In genomic region chr14:77045570-77045890, GRCh38 we compare ENCODE assay signal across 10 cellular contexts. TPM values are rescaled to one million over a fixed set of nuclear protein-coding genes. Genes with fewer than 3 reads are reported as not detected.
DNase-seq lines count a peak whose midpoint lies in the region; ATAC-seq, FAIRE-seq and TF ChIP-seq lines count a peak whose summit lies in the region.
"Had no signal": no experiment of that assay in that cellular context is flagged by ENCODE, and none has a peak within 500 bp of the region (broad histone marks: within the 10 kb centered on the region; RNA-seq: fewer than 3 reads in every experiment).

No MANE protein-coding gene starts in this region.

- H2AK5ac ChIP-seq in H1 (ENCODE audit: low read depth, low read length), result no peak overlapping the region

- H3K4me2 ChIP-seq in H1 (ENCODE audit: insufficient read depth in 1 of 2, low read depth in 2 of 2, low read length in 2 of 2) (no peak overlapping the region), Karpas-422 (ENCODE audit: low read depth, low read length, poor library complexity, severe bottlenecking) (no peak overlapping the region)

- DNase-seq in MG63 (peak; percentile 70), H1 (ENCODE audit: low read depth in 1 of 2, low spot score in 2 of 2) (no peak), mucosa of descending colon (peak in 2 of 3 donors; percentile 61 to 71), thyroid gland (peak; percentile 83 to 86), Karpas-422 (no peak)
- no peak for DNase-seq in activated T-cell treated with anti-CD3 and anti-CD28 coated beads, Interleukin-2, amount 50 U/mL, for 48 hours
- DNase-seq: NCI-H526 had no signal

- no peaks in the 10 kb centered on the region for H3K79me1 ChIP-seq in H1 (ENCODE audit: low read depth, low read length)

- H3K9me2 ChIP-seq in Karpas-422 (replicated peaks; ENCODE audit: insufficient read depth, low read length), result no peaks in the 10 kb centered on the region

- H3K27ac ChIP-seq in H1 (ENCODE audit: low read depth, low read length) (no peak overlapping the region), thyroid gland (peak overlapping the region; percentile 86 to 100 (median 97)), Karpas-422 (ENCODE audit: low read length) (no peak overlapping the region)

- H4K20me1 ChIP-seq in H1 (replicated peaks in 1 of 2; ENCODE audit: control insufficient read depth in 1 of 2, insufficient read depth in 2 of 2, low read length in 2 of 2), result no peaks in the 10 kb centered on the region
- H4K20me1 ChIP-seq in Karpas-422 (ENCODE audit: insufficient read depth, low read depth, low read length), result no peaks in the 10 kb centered on the region

- no peaks in the 10 kb centered on the region for H3K27me3 ChIP-seq in MG63
- no peaks in the 10 kb centered on the region for H3K27me3 ChIP-seq in H1 (replicated peaks in 1 of 4; ENCODE audit: control insufficient read depth in 3 of 4, extremely low read depth in 1 of 4, insufficient read depth in 3 of 4, low read length in 3 of 4)
- no peaks in the 10 kb centered on the region for H3K27me3 ChIP-seq in thyroid gland
- no peaks in the 10 kb centered on the region for H3K27me3 ChIP-seq in Karpas-422 (ENCODE audit: low read length)

- H4K5ac ChIP-seq in H1 (ENCODE audit: insufficient read length, low read depth, low read length), result peak overlapping the region; percentile 56

- POLR2A ChIA-PET in H1 (lab: Charles Lee; ENCODE audit: partially characterized antibody), result interaction anchor here (0.8 to 2.5 kb wide), 6 partner anchors 8 to 84 kb away, joined by 3 to 10 read pairs (median 5); no protein-coding TSS in a partner anchor

- H4K8ac ChIP-seq in H1 (ENCODE audit: extremely low read depth, insufficient read depth, low read length), result no peak overlapping the region

- WGBS in H1 (ENCODE audit: extremely low coverage in 1 of 2, insufficient coverage in 1 of 2, insufficient read length in 1 of 2, insufficient replicate concordance in 2 of 2, low coverage in 1 of 2, low lambda C conversion rate in 2 of 2, missing lambda C conversion rate in 1 of 2), 2 experiments, result 95% methylated on average over 3 of the region's 3 CpGs; no CpG with 5 or more reads in 1 of the 2 experiments
- 22 to 26% methylated on average over 3 of the region's 3 CpGs for WGBS in thyroid gland, 2 donors

- no peak overlapping the region for H3K56ac ChIP-seq in H1 (replicated peaks; ENCODE audit: insufficient read length, low read depth, low read length)

- intact Hi-C loops in mucosa of descending colon (cut with DNase I, micrococcal nuclease) (loop anchor here in 1 of 2 donors (10.0 kb wide), 1 partner anchor 101 kb away; no protein-coding TSS in a partner anchor), thyroid gland (cut with DNase I) (no loop called here)

- no peak overlapping the region for H3K4me3 ChIP-seq in MG63
- no peak overlapping the region for H3K4me3 ChIP-seq in H1 (ENCODE audit: extremely low read depth in 1 of 4, insufficient read depth in 2 of 4, low read depth in 3 of 4, low read length in 4 of 4)
- no peak overlapping the region for H3K4me3 ChIP-seq in mucosa of descending colon
- H3K4me3 ChIP-seq in thyroid gland (replicated peaks in 1 of 3), result no peak overlapping the region
- no peak overlapping the region for H3K4me3 ChIP-seq in Karpas-422 (ENCODE audit: low read length)

- TF ChIP-seq CTCF in H1 (IDR thresholded peaks at IDR 0.05; ENCODE audit: control extremely low read depth in 1 of 3, insufficient read depth in 1 of 3, low read depth in 1 of 3, low read length in 3 of 3) (no peak), mucosa of descending colon (IDR thresholded peaks at IDR 0.05) (no peak), thyroid gland (IDR thresholded peaks at IDR 0.05) (no peak)

- H2BK20ac ChIP-seq in H1 (ENCODE audit: low read length), result no peak overlapping the region

- no peak for TF ChIP-seq EP300 in H1 (IDR thresholded peaks at IDR 0.05; ENCODE audit: borderline replicate concordance in 1 of 2, low read depth in 2 of 2, low read length in 2 of 2)

- H2BK12ac ChIP-seq in H1 (ENCODE audit: low read depth, low read length), result no peak overlapping the region

- TF ChIP-seq POLR2A in H1 (IDR thresholded peaks at IDR 0.05; ENCODE audit: control extremely low read depth in 1 of 2, low read depth in 2 of 2, low read length in 2 of 2) (no peak), thyroid gland (IDR thresholded peaks at IDR 0.05) (peak in 1 of 2 donors; percentile 31)

- peak overlapping the region; percentile 62; the same call in 1 of the 2 replicates for H3K18ac ChIP-seq in H1 (ENCODE audit: extremely low read depth, low read length)

- H3K9ac ChIP-seq in H1 (replicated peaks in 1 of 4; ENCODE audit: extremely low read depth in 1 of 4, low read depth in 3 of 4, low read length in 3 of 4) (no peak overlapping the region), Karpas-422 (ENCODE audit: low read length) (no peak overlapping the region)

- no peak for TF ChIP-seq RAD21 in H1 (IDR thresholded peaks at IDR 0.05 in 1 of 2, conservative IDR thresholded peaks at IDR 0.05 in 1 of 2; ENCODE audit: low read depth in 2 of 2, low read length in 2 of 2)

- H2AFZ ChIP-seq in H1 (ENCODE audit: low read length), result no peak overlapping the region
- no peak overlapping the region for H2AFZ ChIP-seq in Karpas-422 (ENCODE audit: low read length)

- no peak overlapping the region for H3K4ac ChIP-seq in H1 (replicated peaks; ENCODE audit: insufficient read length, low read depth, low read length)

- H2BK15ac ChIP-seq in H1 (ENCODE audit: low read length), result no peak overlapping the region

- no peak overlapping the region for H3K23ac ChIP-seq in H1 (ENCODE audit: insufficient read length)

- peak; percentile 67 for ATAC-seq in mucosa of descending colon
- no peak for ATAC-seq in GM21423 (IDR thresholded peaks at IDR 0.05; ENCODE audit: unreplicated experiment)
- ATAC-seq in GM19023 (IDR thresholded peaks at IDR 0.05; ENCODE audit: unreplicated experiment), result no peak
- ATAC-seq: natural killer cell treated with Interleukin-12 subunit alpha and Interleukin-12 subunit beta and Interleukin-15 and Interleukin-18, amount 100 ng/mL, for 72 hours had no signal

- H3K23me2 ChIP-seq in H1 (ENCODE audit: low read depth, low read length), result peaks cover under 1% of the 10 kb centered on the region; the same call in 1 of the 2 replicates

- H2BK120ac ChIP-seq in H1 (replicated peaks; ENCODE audit: low read depth, low read length), result no peak overlapping the region

- no peaks in the 10 kb centered on the region for H3K79me2 ChIP-seq in H1 (ENCODE audit: control insufficient read depth in 1 of 2, insufficient read depth in 2 of 2, low read length in 2 of 2)
- no peaks in the 10 kb centered on the region for H3K79me2 ChIP-seq in Karpas-422 (ENCODE audit: low read length)

- no peak overlapping the region for H3K14ac ChIP-seq in H1 (ENCODE audit: insufficient read length)

- H4K91ac ChIP-seq in H1 (replicated peaks; ENCODE audit: insufficient read length, low read length), result no peak overlapping the region

- H3K4me1 ChIP-seq in H1 (replicated peaks in 1 of 4; ENCODE audit: control insufficient read depth in 3 of 4, insufficient read depth in 4 of 4, low read length in 3 of 4), result peaks cover 13 to 40% (median 24%) of the 10 kb centered on the region in 4 experiments; a peak in 6 of 7 replicates
- H3K4me1 ChIP-seq in mucosa of descending colon (ENCODE audit: low read depth), result peaks cover 51% of the 10 kb centered on the region
- H3K4me1 ChIP-seq in thyroid gland, result peaks cover 59 to 61% of the 10 kb centered on the region in 2 donors
- peaks cover 32% of the 10 kb centered on the region for H3K4me1 ChIP-seq in Karpas-422 (ENCODE audit: low read length)

- CTCF ChIA-PET in H1 (lab: Charles Lee; ENCODE audit: partially characterized antibody), result interaction anchor here (0.7 to 15.7 kb wide), 13 partner anchors 8 to 173 kb away, joined by 3 to 241 read pairs (median 12); no protein-coding TSS in a partner anchor

- H2BK5ac ChIP-seq in H1 (ENCODE audit: low read depth, low read length), result no peak overlapping the region

- H3K9me3 ChIP-seq in MG63 (no peaks in the 10 kb centered on the region), H1 (ENCODE audit: insufficient read depth in 2 of 2, low read depth in 1 of 2, low read length in 1 of 2) (no peaks in the 10 kb centered on the region), mucosa of descending colon (no peaks in the 10 kb centered on the region), thyroid gland (no peaks in the 10 kb centered on the region), Karpas-422 (ENCODE audit: low read length) (no peaks in the 10 kb centered on the region)

- no peak for FAIRE-seq in H1 (lab: Jason Lieb, UNC)

- no peaks in the 10 kb centered on the region for H3K36me3 ChIP-seq in MG63
- no peaks in the 10 kb centered on the region for H3K36me3 ChIP-seq in H1 (ENCODE audit: control insufficient read depth in 2 of 4, insufficient read depth in 4 of 4, low read length in 3 of 4)
- H3K36me3 ChIP-seq in mucosa of descending colon (ENCODE audit: low read depth), result no peaks in the 10 kb centered on the region
- H3K36me3 ChIP-seq in thyroid gland, result no peaks in the 10 kb centered on the region
- no peaks in the 10 kb centered on the region for H3K36me3 ChIP-seq in Karpas-422 (ENCODE audit: insufficient read depth, low read length)

RNA-seq across cellular contexts. Expression of gene IRF2BPL, which starts 17.0 kb away (rescaled TPM):
- 18.1 and 34.9 TPM in 2 replicates for total RNA-seq in MG63 (2014; rRNA removed; shearing (Covaris generic); ENCODE audit: low replicate concordance)
- 57.0 and 59.6 TPM in 2 replicates for total RNA-seq in H1 (2021; fragmentation: NEBNext Ultra II Directional; extraction: Animal tissue kit (Norgen Biotek cat#: 25700))
- polyA plus RNA-seq in H1 (2011; rRNA removed), result 18.8 and 32.1 TPM in 2 replicates
- 22.0 TPM for polyA plus RNA-seq in H1 (2011; cell fraction: cytosol; rRNA removed)
- polyA plus RNA-seq in H1 (2011; cell fraction: nucleus; rRNA removed), result 27.5 TPM
- polyA plus RNA-seq in H1 (2012, experiment 1 of 2), result 36.5 to 43.3 TPM (median 39.3 TPM) in 4 replicates
- 26.8 TPM for polyA plus RNA-seq in H1 (2012, experiment 2 of 2)
- polyA plus RNA-seq in H1 (2013, experiment 1 of 2), result 21.9 TPM
- 22.6 TPM for polyA plus RNA-seq in H1 (2013, experiment 2 of 2)
- 7.7 and 12.6 TPM in 2 replicates for polyA minus RNA-seq in H1 (2011; rRNA and poly(A)+ RNA removed)
- 47.4 TPM for polyA minus RNA-seq in H1 (2011; cell fraction: cytosol; rRNA and poly(A)+ RNA removed)
- 25.9 TPM for polyA minus RNA-seq in H1 (2011; cell fraction: nucleus; rRNA and poly(A)+ RNA removed)
- total RNA-seq in mucosa of descending colon, result 10 to 100 TPM; 15.1 to 74.1 (median 19.3) TPM
- total RNA-seq in thyroid gland, result 100 to 1,000 TPM in 1 of 4 donors, 10 to 100 TPM in 3; 43.9 to 103 (median 78.4) TPM
- total RNA-seq in Karpas-422 (2014; rRNA removed; shearing (Covaris generic); ENCODE audit: low replicate concordance), result 11.8 and 22.2 TPM in 2 replicates

RNA-seq across cellular contexts. Expression of gene CIPC, which starts 52.5 kb away (rescaled TPM):
- total RNA-seq in MG63 (2014; rRNA removed; shearing (Covaris generic); ENCODE audit: low replicate concordance), result 17.1 and 32.1 TPM in 2 replicates
- total RNA-seq in H1 (2021; fragmentation: NEBNext Ultra II Directional; extraction: Animal tissue kit (Norgen Biotek cat#: 25700)), result 31.7 and 32.7 TPM in 2 replicates
- 13.3 and 13.9 TPM in 2 replicates for polyA plus RNA-seq in H1 (2011; rRNA removed)
- polyA plus RNA-seq in H1 (2011; cell fraction: cytosol; rRNA removed), result 19.8 TPM
- 14.3 TPM for polyA plus RNA-seq in H1 (2011; cell fraction: nucleus; rRNA removed)
- 12.0 to 17.1 TPM (median 16.7 TPM) in 4 replicates for polyA plus RNA-seq in H1 (2012, experiment 1 of 2)
- polyA plus RNA-seq in H1 (2012, experiment 2 of 2), result 2.0 TPM
- polyA plus RNA-seq in H1 (2013, experiment 1 of 2), result 15.9 TPM
- polyA plus RNA-seq in H1 (2013, experiment 2 of 2), result 15.4 TPM
- 41.1 and 42.1 TPM in 2 replicates for polyA minus RNA-seq in H1 (2011; rRNA and poly(A)+ RNA removed)
- polyA minus RNA-seq in H1 (2011; cell fraction: cytosol; rRNA and poly(A)+ RNA removed), result 17.5 TPM
- polyA minus RNA-seq in H1 (2011; cell fraction: nucleus; rRNA and poly(A)+ RNA removed), result 15.8 TPM
- total RNA-seq in mucosa of descending colon (10 to 100 TPM; 45.7 to 84.9 (median 61.0) TPM), thyroid gland (10 to 100 TPM; 37.6 to 59.5 (median 44.6) TPM)
- total RNA-seq in Karpas-422 (2014; rRNA removed; shearing (Covaris generic); ENCODE audit: low replicate concordance), result 34.0 and 47.0 TPM in 2 replicates

Comparison
In these comparisons a context has a peak if more than half of its experiments do, and no peak if none do; other contexts are left out.
1. DNase-seq: peak in MG63 (single experiment), mucosa of descending colon (2 of 3) and thyroid gland (2 of 2); none in H1 (0 of 2), Karpas-422 (single experiment) and activated T-cell treated with anti-CD3 and anti-CD28 coated beads, Interleukin-2, amount 50 U/mL, for 48 hours (0 of 2).
2. H3K27ac ChIP-seq: peak in thyroid gland (3 of 3); none in H1 (single experiment) and Karpas-422 (single experiment).